In genomic region chr17:72588561-72588960, GRCh38 we compare ENCODE assay signal across 1 cellular context.
A peak's percentile ranks its signal among the peaks of the same experiment; 100 is the strongest.
TF ChIP-seq lines count a peak whose summit lies in the region.

No MANE protein-coding gene starts in this region.

TF ChIP-seq in HepG2, 621 proteins besides CTCF, POLR2A, EP300 and RAD21 (continued from another document):
- TF ChIP-seq ZNF609 (CRISPR knock-in tag; IDR thresholded peaks at IDR 0.05; ENCODE audit: borderline replicate concordance) = no peak
- no peak for TF ChIP-seq ARNT (IDR thresholded peaks at IDR 0.05)
- 0 out of 2 replicates have a peak, but pooled peaks have one; percentile 52 for TF ChIP-seq MTERF4 (CRISPR knock-in tag; IDR thresholded peaks at IDR 0.05)
